Comparison of ENCODE assay signal across 1 cellular context in genomic region chr17:40992666-40993065, GRCh38.
TF ChIP-seq lines count a peak whose summit lies in the region.

No MANE protein-coding gene starts in this region.

TF ChIP-seq in HCT116, 20 proteins besides CTCF, POLR2A, EP300 and RAD21 (continued from another document):
- TF ChIP-seq EZH2 (IDR thresholded peaks at IDR 0.05) (no peak), FOSL1 (IDR thresholded peaks at IDR 0.05; ENCODE audit: low read depth) (no peak)
